In genomic region chr4:159256037-159256436, GRCh38 we compare ENCODE assay signal across 26 cellular contexts.
"Had no signal": no experiment of that assay in that cellular context is flagged by ENCODE, and none has a peak within 500 bp of the region (broad histone marks: within the 10 kb centered on the region; RNA-seq: fewer than 3 reads in every experiment).

No MANE protein-coding gene starts in this region.

- H3K4me3 ChIP-seq: esophagus squamous epithelium, left lung, mucosa of descending colon, tibial nerve, uterus had no signal

- H3K4me1 Mint-ChIP-seq: activated naive CD4-positive, alpha-beta T cell treated with anti-CD3 and anti-CD28 coated beads, Interleukin-2, amount 10 ng/mL, durations not matched to agents 7 days and 5 days; activated naive CD8-positive, alpha-beta T cell treated with anti-CD3 and anti-CD28 coated beads, Interleukin-2, amount 50 U/mL, for 24 hours had no signal

- ATAC-seq: activated CD8-positive, alpha-beta T cell treated with anti-CD3 and anti-CD28 coated beads, Interleukin-2, amount 10 ng/mL, durations not matched to agents 7 days and 5 days; activated naive CD8-positive, alpha-beta T cell treated with anti-CD3 and anti-CD28 coated beads, Interleukin-2, amount 50 U/mL, for 24 hours; left lung; mucosa of descending colon; T-cell had no signal

- H3K4me1 ChIP-seq: left lung, tibial nerve, uterus had no signal

- H3K9me3 ChIP-seq: esophagus squamous epithelium, tibial nerve, uterus had no signal

- H3K27ac Mint-ChIP-seq: activated CD8-positive, alpha-beta T cell treated with anti-CD3 and anti-CD28 coated beads, Interleukin-2, amount 10 ng/mL, durations not matched to agents 7 days and 5 days; activated naive CD4-positive, alpha-beta T cell treated with anti-CD3 and anti-CD28 coated beads, Interleukin-2, amount 10 ng/mL, durations not matched to agents 7 days and 5 days; activated naive CD8-positive, alpha-beta T cell treated with anti-CD3 and anti-CD28 coated beads, Interleukin-2, amount 50 U/mL, for 24 hours; activated T-cell treated with anti-CD3 and anti-CD28 coated beads, Interleukin-2, amount 50 U/mL, for 24 hours; naive B cell; stimulated activated naive CD8-positive, alpha-beta T cell treated with anti-CD3 and anti-CD28 coated beads, Interleukin-15, Interleukin-2, amounts not matched to agents 100 ng/mL and 50 ng/mL, for 24 hours; T-cell had no signal

- H3K36me3 ChIP-seq: uterus had no signal

- H3K4me3 Mint-ChIP-seq: activated CD8-positive, alpha-beta T cell treated with anti-CD3 and anti-CD28 coated beads, Interleukin-2, amount 10 ng/mL, durations not matched to agents 7 days and 5 days; activated naive CD4-positive, alpha-beta T cell treated with anti-CD3 and anti-CD28 coated beads, Interleukin-2, amount 10 ng/mL, durations not matched to agents 7 days and 5 days; activated naive CD8-positive, alpha-beta T cell treated with anti-CD3 and anti-CD28 coated beads, Interleukin-2, amount 50 U/mL, for 24 hours; activated T-cell treated with anti-CD3 and anti-CD28 coated beads, Interleukin-2, amount 50 U/mL, for 24 hours; naive B cell; neural crest cell; stimulated activated naive CD8-positive, alpha-beta T cell treated with anti-CD3 and anti-CD28 coated beads, Interleukin-15, Interleukin-2, amounts not matched to agents 100 ng/mL and 50 ng/mL, for 24 hours; T-cell had no signal

- H3K9me3 Mint-ChIP-seq: activated naive CD8-positive, alpha-beta T cell treated with anti-CD3 and anti-CD28 coated beads, Interleukin-2, amount 50 U/mL, for 24 hours; stimulated activated naive CD8-positive, alpha-beta T cell treated with anti-CD3 and anti-CD28 coated beads, Interleukin-15, Interleukin-2, amounts not matched to agents 100 ng/mL and 50 ng/mL, for 24 hours had no signal

- H3K27me3 Mint-ChIP-seq: activated naive CD4-positive, alpha-beta T cell treated with anti-CD3 and anti-CD28 coated beads, Interleukin-2, amount 10 ng/mL, durations not matched to agents 7 days and 5 days; activated naive CD8-positive, alpha-beta T cell treated with anti-CD3 and anti-CD28 coated beads, Interleukin-2, amount 50 U/mL, for 24 hours; activated T-cell treated with anti-CD3 and anti-CD28 coated beads, Interleukin-2, amount 50 U/mL, for 24 hours; naive B cell; stimulated activated naive CD8-positive, alpha-beta T cell treated with anti-CD3 and anti-CD28 coated beads, Interleukin-15, Interleukin-2, amounts not matched to agents 100 ng/mL and 50 ng/mL, for 24 hours; T-cell had no signal

- DNase-seq: activated CD4-positive, alpha-beta T cell treated with anti-CD3 and anti-CD28 coated beads for 48 hours; activated CD4-positive, CD25-positive, alpha-beta regulatory T cell; activated CD8-positive, alpha-beta T cell treated with anti-CD3 and anti-CD28 coated beads, Interleukin-2, amount 10 ng/mL, durations not matched to agents 7 days and 5 days; activated effector memory CD4-positive, alpha-beta T cell treated with Interleukin-2 at 50 U/mL for 16 hours; activated naive CD4-positive, alpha-beta T cell treated with anti-CD3 and anti-CD28 coated beads, Interleukin-2, amount 10 ng/mL, durations not matched to agents 7 days and 5 days; activated naive CD8-positive, alpha-beta T cell treated with anti-CD3 and anti-CD28 coated beads, Interleukin-2, amount 50 U/mL, for 24 hours; activated T-cell treated with anti-CD3 and anti-CD28 coated beads, Interleukin-2, amount 50 U/mL, for 24 hours; anterior cingulate cortex; cerebellar nuclear complex; effector CD4-positive, alpha-beta T cell; esophagus squamous epithelium; foreskin melanocyte; kidney; left lung; mammary epithelial cell; mucosa of descending colon; naive B cell; retina; stimulated activated CD4-positive, alpha-beta T cell treated with anti-CD3 and anti-CD28 coated beads, Interleukin-12 subunit alpha, Interleukin-12 subunit beta, amount 100 ng/mL, for 4 hours; stimulated activated CD4-positive, alpha-beta T cell treated with anti-CD3 and anti-CD28 coated beads, Interleukin-1b, Interleukin-23, amount 100 ng/mL, for 48 hours; T-cell; T-helper 9 cell; uterus had no signal

- H3K27me3 ChIP-seq: esophagus squamous epithelium, left lung, tibial nerve, uterus had no signal

- H3K27ac ChIP-seq: esophagus squamous epithelium, left lung, tibial nerve, uterus had no signal
